In genomic region chr6:116556065-116556464, GRCh38 we compare ENCODE assay signal across 22 cellular contexts. TPM values are rescaled to one million over a fixed set of nuclear protein-coding genes. Genes with fewer than 3 reads are reported as not detected.
DNase-seq lines count a peak whose midpoint lies in the region; FAIRE-seq and TF ChIP-seq lines count a peak whose summit lies in the region.
"Had no signal": no experiment of that assay in that cellular context is flagged by ENCODE, and none has a peak within 500 bp of the region (broad histone marks: within the 10 kb centered on the region; RNA-seq: fewer than 3 reads in every experiment).

No MANE protein-coding gene starts in this region.

- H3K36me3 ChIP-seq in hepatocyte (replicated peaks; ENCODE audit: insufficient read depth, low read depth), result no peaks in the 10 kb centered on the region
- H3K36me3 ChIP-seq: cardiac muscle cell, sigmoid colon had no signal

- no peak overlapping the region for H3K4me3 ChIP-seq in hepatocyte
- H3K4me3 ChIP-seq: cardiac muscle cell, sigmoid colon, testis had no signal

- H3K4me1 ChIP-seq in hepatocyte (ENCODE audit: insufficient read depth), result no peaks in the 10 kb centered on the region
- H3K4me1 ChIP-seq: testis had no signal

- no peaks in the 10 kb centered on the region for H3K79me2 ChIP-seq in hepatocyte

- peak overlapping the region; percentile 58 for H3K27ac ChIP-seq in epithelial cell of prostate
- no peak overlapping the region for H3K27ac ChIP-seq in hepatocyte
- H3K27ac ChIP-seq: cardiac muscle cell, sigmoid colon, testis had no signal

- H4K20me1 ChIP-seq in hepatocyte (ENCODE audit: insufficient read depth, poor library complexity, severe bottlenecking), result no peaks in the 10 kb centered on the region

- 65% methylated on average over 1 of the region's 1 CpG for WGBS in hepatocyte (ENCODE audit: low lambda C conversion rate, missing lambda C conversion rate)

- no peak overlapping the region for H3K4me2 ChIP-seq in hepatocyte

- DNase-seq in EL (peak; percentile 88), RPMI7951 (ENCODE audit: low read depth) (peak; percentile 55), epithelial cell of prostate (ENCODE audit: low read depth, low spot score) (no peak), non-pigmented ciliary epithelial cell (ENCODE audit: low read depth) (peak; percentile 68), occipital lobe (lab: John Stamatoyannopoulos, UW) (no peak), NCI-H2196 (lab: John Stamatoyannopoulos, UW; ENCODE audit: unreplicated experiment) (no peak), HTR-8/SVneo (ENCODE audit: insufficient read length, low spot score) (no peak), hepatocyte (ENCODE audit: low spot score) (no peak)
- DNase-seq: activated CD4-positive, alpha-beta T cell treated with anti-CD3 and anti-CD28 coated beads for 48 hours; activated naive CD4-positive, alpha-beta T cell treated with anti-CD3 and anti-CD28 coated beads, Interleukin-2, amount 10 ng/mL, durations not matched to agents 7 days and 5 days; activated T-cell treated with anti-CD3 and anti-CD28 coated beads for 4 hours; DMS79 treated with DMSO at 0.1 percent for 48 hours; effector CD8-positive, alpha-beta T cell; KG1; mesendoderm; NCI-H1417; NCI-H2227 treated with DMSO at 0.1 percent for 48 hours; sigmoid colon; stimulated activated CD4-positive, alpha-beta T cell treated with anti-CD3 and anti-CD28 coated beads, Interleukin-4, amount 100 ng/mL, for 4 hours; testis had no signal

- H2AFZ ChIP-seq in hepatocyte, result no peak overlapping the region

- no peaks in the 10 kb centered on the region for H3K9me3 ChIP-seq in hepatocyte (ENCODE audit: low read depth)
- H3K9me3 ChIP-seq: sigmoid colon, testis had no signal

- no peaks in the 10 kb centered on the region for H3K9me2 ChIP-seq in hepatocyte (replicated peaks; ENCODE audit: insufficient read depth)

- no peak for FAIRE-seq in HTR-8/SVneo (lab: Jason Lieb, UNC)

- H3K27me3 ChIP-seq in hepatocyte, result no peaks in the 10 kb centered on the region
- H3K27me3 ChIP-seq: cardiac muscle cell, sigmoid colon, testis had no signal

- TF ChIP-seq CTCF in hepatocyte (IDR thresholded peaks at IDR 0.05; ENCODE audit: poor library complexity), result no peak

RNA-seq across cellular contexts. Expression of gene CALHM4, which starts 2.5 kb away (rescaled TPM):
- total RNA-seq in RPMI7951 (2014; rRNA removed; shearing (Covaris generic)), result not detected in 2 replicates
- total RNA-seq in occipital lobe (not detected), hepatocyte (not detected in 2 replicates)
- polyA plus RNA-seq in hepatocyte, result not detected in 2 replicates
- total RNA-seq: cardiac muscle cell, sigmoid colon had no signal
- polyA plus RNA-seq: cardiac muscle cell, sigmoid colon had no signal

RNA-seq across cellular contexts. Expression of gene TRAPPC3L, which starts 10.6 kb away (rescaled TPM):
- not detected in 2 replicates for total RNA-seq in RPMI7951 (2014; rRNA removed; shearing (Covaris generic))
- not detected for total RNA-seq in occipital lobe
- total RNA-seq in hepatocyte, result 0.40 TPM in 1 of 2 replicates, not detected in the other
- polyA plus RNA-seq in hepatocyte, result 1.2 TPM in 1 of 2 replicates, not detected in the other
- total RNA-seq: cardiac muscle cell, sigmoid colon, SK-MEL-5 had no signal
- polyA plus RNA-seq: cardiac muscle cell, sigmoid colon had no signal

RNA-seq across cellular contexts. Expression of gene RWDD1, which starts 15.2 kb away (rescaled TPM):
- total RNA-seq in RPMI7951 (2014; rRNA removed; shearing (Covaris generic)), result 41.9 and 54.5 TPM in 2 replicates
- total RNA-seq in occipital lobe (33.4 TPM), hepatocyte (41.0 and 54.1 TPM in 2 replicates)
- polyA plus RNA-seq in hepatocyte, result 43.3 and 48.8 TPM in 2 replicates

RNA-seq across cellular contexts. Expression of gene CALHM5, which starts 44.6 kb away (rescaled TPM):
- 4.1 and 4.7 TPM in 2 replicates for total RNA-seq in RPMI7951 (2014; rRNA removed; shearing (Covaris generic))
- 0.78 TPM for total RNA-seq in occipital lobe
- 1.2 and 1.7 TPM in 2 replicates for total RNA-seq in hepatocyte
- polyA plus RNA-seq in hepatocyte, result 0.46 and 0.62 TPM in 2 replicates
- total RNA-seq: cardiac muscle cell, SK-MEL-5 had no signal
- polyA plus RNA-seq: cardiac muscle cell had no signal

Comparison
In these comparisons a context has a peak if more than half of its experiments do, and no peak if none do; other contexts are left out.
1. DNase-seq: peak in EL (single experiment), RPMI7951 (single experiment) and non-pigmented ciliary epithelial cell (single experiment); none in epithelial cell of prostate (single experiment), occipital lobe (single experiment), NCI-H2196 (single experiment), HTR-8/SVneo (single experiment) and hepatocyte (single experiment).